In genomic region chr4:119955256-119955655, GRCh38 we compare ENCODE assay signal across 29 cellular contexts.
"Had no signal": no experiment of that assay in that cellular context is flagged by ENCODE, and none has a peak within 500 bp of the region (broad histone marks: within the 10 kb centered on the region; RNA-seq: fewer than 3 reads in every experiment).

No MANE protein-coding gene starts in this region.

- H3K27ac Mint-ChIP-seq: activated B cell treated with CpG ODN at 0.5 μM for 24 hours; activated CD8-positive, alpha-beta memory T cell treated with anti-CD3 and anti-CD28 coated beads, Interleukin-2, amount 10 ng/mL, durations not matched to agents 7 days and 5 days; activated CD8-positive, alpha-beta T cell treated with anti-CD3 and anti-CD28 coated beads, Interleukin-2, amount 10 ng/mL, durations not matched to agents 7 days and 5 days; activated naive CD4-positive, alpha-beta T cell treated with anti-CD3 and anti-CD28 coated beads, Interleukin-2, amount 50 U/mL, for 24 hours; activated naive CD8-positive, alpha-beta T cell treated with anti-CD3 and anti-CD28 coated beads, Interleukin-2, amount 50 U/mL, for 24 hours; activated T-helper 2 cell treated with anti-CD3 and anti-CD28 coated beads, Interferon-gamma antibody, Interleukin-2, Interleukin-4, amounts not matched to agents 10 μg/mL and 5 μg/mL and 100 μg/mL, durations not matched to agents 14 hours and 24 hours and 36 hours; mesothelial cell of epicardium; naive B cell; nephron progenitor cell; progenitor cell of endocrine pancreas; stimulated activated memory B cell treated with anti-CD40 and anti-IgM and Interleukin-4, amounts not matched to agents 10 μg/mL and 1 μg/mL and 100 μg/mL, for 72 hours; stimulated activated naive CD8-positive, alpha-beta T cell treated with anti-CD3 and anti-CD28 coated beads, Interleukin-15, amount 100 ng/mL, for 72 hours; T-helper 17 cell; type B pancreatic cell had no signal

- H3K36me3 Mint-ChIP-seq: activated CD8-positive, alpha-beta memory T cell treated with anti-CD3 and anti-CD28 coated beads, Interleukin-2, amount 10 ng/mL, durations not matched to agents 7 days and 5 days; activated naive CD4-positive, alpha-beta T cell treated with anti-CD3 and anti-CD28 coated beads, Interleukin-2, amount 50 U/mL, for 24 hours; naive B cell; stimulated activated memory B cell treated with anti-CD40 and anti-IgM and Interleukin-4, amounts not matched to agents 10 μg/mL and 1 μg/mL and 100 μg/mL, for 72 hours; type B pancreatic cell had no signal

- H3K4me3 ChIP-seq: body of pancreas, cardiac muscle cell, sigmoid colon, vagina had no signal

- H3K27ac ChIP-seq: body of pancreas, cardiac muscle cell, neutrophil, sigmoid colon, vagina had no signal

- H3K27me3 Mint-ChIP-seq: activated B cell treated with CpG ODN at 0.5 μM for 24 hours; activated CD8-positive, alpha-beta memory T cell treated with anti-CD3 and anti-CD28 coated beads, Interleukin-2, amount 10 ng/mL, durations not matched to agents 7 days and 5 days; activated naive CD4-positive, alpha-beta T cell treated with anti-CD3 and anti-CD28 coated beads, Interleukin-2, amount 50 U/mL, for 24 hours; activated naive CD8-positive, alpha-beta T cell treated with anti-CD3 and anti-CD28 coated beads, Interleukin-2, amount 50 U/mL, for 24 hours; naive B cell; progenitor cell of endocrine pancreas; type B pancreatic cell had no signal

- H3K36me3 ChIP-seq: cardiac muscle cell, neutrophil, sigmoid colon, vagina had no signal

- H3K27me3 ChIP-seq: body of pancreas, cardiac muscle cell, neutrophil, sigmoid colon, vagina had no signal

- H3K4me1 ChIP-seq: body of pancreas, sigmoid colon, vagina had no signal

- ATAC-seq: activated CD8-positive, alpha-beta memory T cell treated with anti-CD3 and anti-CD28 coated beads, Interleukin-2, amount 10 ng/mL, durations not matched to agents 7 days and 5 days; activated CD8-positive, alpha-beta T cell treated with anti-CD3 and anti-CD28 coated beads, Interleukin-2, amount 10 ng/mL, durations not matched to agents 7 days and 5 days; activated naive CD8-positive, alpha-beta T cell treated with anti-CD3 and anti-CD28 coated beads, Interleukin-2, amount 50 U/mL, for 24 hours; body of pancreas; stimulated activated memory B cell treated with anti-CD40 and anti-IgM and Interleukin-4, amounts not matched to agents 10 μg/mL and 1 μg/mL and 100 μg/mL, for 72 hours; stimulated activated naive CD8-positive, alpha-beta T cell treated with anti-CD3 and anti-CD28 coated beads, Interleukin-15, amount 100 ng/mL, for 72 hours; T-helper 17 cell had no signal

- H3K4me1 Mint-ChIP-seq: activated B cell treated with CpG ODN at 0.5 μM for 24 hours; activated CD8-positive, alpha-beta memory T cell treated with anti-CD3 and anti-CD28 coated beads, Interleukin-2, amount 10 ng/mL, durations not matched to agents 7 days and 5 days; activated naive CD4-positive, alpha-beta T cell treated with anti-CD3 and anti-CD28 coated beads, Interleukin-2, amount 50 U/mL, for 24 hours; activated naive CD8-positive, alpha-beta T cell treated with anti-CD3 and anti-CD28 coated beads, Interleukin-2, amount 50 U/mL, for 24 hours; naive B cell; nephron progenitor cell; stimulated activated memory B cell treated with anti-CD40 and anti-IgM and Interleukin-4, amounts not matched to agents 10 μg/mL and 1 μg/mL and 100 μg/mL, for 72 hours; stimulated activated naive CD8-positive, alpha-beta T cell treated with anti-CD3 and anti-CD28 coated beads, Interleukin-15, amount 100 ng/mL, for 72 hours; T-helper 17 cell had no signal

- H3K9me3 Mint-ChIP-seq: activated naive CD4-positive, alpha-beta T cell treated with anti-CD3 and anti-CD28 coated beads, Interleukin-2, amount 50 U/mL, for 24 hours; type B pancreatic cell had no signal

- DNase-seq: activated B cell treated with CpG ODN at 0.5 μM for 24 hours; activated CD8-positive, alpha-beta memory T cell treated with anti-CD3 and anti-CD28 coated beads, Interleukin-2, amount 10 ng/mL, durations not matched to agents 7 days and 5 days; activated CD8-positive, alpha-beta T cell treated with anti-CD3 and anti-CD28 coated beads, Interleukin-2, amount 10 ng/mL, durations not matched to agents 7 days and 5 days; activated naive CD8-positive, alpha-beta T cell treated with anti-CD3 and anti-CD28 coated beads, Interleukin-2, amount 50 U/mL, for 24 hours; activated T-cell treated with anti-CD3 and anti-CD28 coated beads, Interleukin-2, amount 50 U/mL, for 48 hours; anterior cingulate cortex; body of pancreas; cortex of kidney; foreskin melanocyte; mammary epithelial cell; naive B cell; nephron progenitor cell; sigmoid colon; small intestine; stimulated activated CD4-positive, alpha-beta T cell treated with anti-CD3 and anti-CD28 coated beads, Interleukin-1b, Interleukin-23, amount 100 ng/mL, for 48 hours; stimulated activated CD4-positive, alpha-beta T cell treated with anti-CD3 and anti-CD28 coated beads, Interleukin-4, amount 100 ng/mL, for 4 hours; stimulated activated CD8-positive, alpha-beta memory T cell treated with anti-CD3 and anti-CD28 coated beads, Interleukin-4, amount 100 ng/mL, for 48 hours; stimulated activated naive CD8-positive, alpha-beta T cell treated with anti-CD3 and anti-CD28 coated beads, Interleukin-15, amount 100 ng/mL, for 72 hours; substantia nigra; T-helper 17 cell had no signal

- H3K4me3 Mint-ChIP-seq: activated B cell treated with CpG ODN at 0.5 μM for 24 hours; activated CD8-positive, alpha-beta memory T cell treated with anti-CD3 and anti-CD28 coated beads, Interleukin-2, amount 10 ng/mL, durations not matched to agents 7 days and 5 days; activated CD8-positive, alpha-beta T cell treated with anti-CD3 and anti-CD28 coated beads, Interleukin-2, amount 10 ng/mL, durations not matched to agents 7 days and 5 days; activated naive CD4-positive, alpha-beta T cell treated with anti-CD3 and anti-CD28 coated beads, Interleukin-2, amount 50 U/mL, for 24 hours; activated naive CD8-positive, alpha-beta T cell treated with anti-CD3 and anti-CD28 coated beads, Interleukin-2, amount 50 U/mL, for 24 hours; mesothelial cell of epicardium; naive B cell; nephron progenitor cell; stimulated activated memory B cell treated with anti-CD40 and anti-IgM and Interleukin-4, amounts not matched to agents 10 μg/mL and 1 μg/mL and 100 μg/mL, for 72 hours; stimulated activated naive CD8-positive, alpha-beta T cell treated with anti-CD3 and anti-CD28 coated beads, Interleukin-15, amount 100 ng/mL, for 72 hours; T-helper 17 cell; type B pancreatic cell had no signal
